22 cellular contexts compared by ENCODE assay signal in the genomic region with DNA sequence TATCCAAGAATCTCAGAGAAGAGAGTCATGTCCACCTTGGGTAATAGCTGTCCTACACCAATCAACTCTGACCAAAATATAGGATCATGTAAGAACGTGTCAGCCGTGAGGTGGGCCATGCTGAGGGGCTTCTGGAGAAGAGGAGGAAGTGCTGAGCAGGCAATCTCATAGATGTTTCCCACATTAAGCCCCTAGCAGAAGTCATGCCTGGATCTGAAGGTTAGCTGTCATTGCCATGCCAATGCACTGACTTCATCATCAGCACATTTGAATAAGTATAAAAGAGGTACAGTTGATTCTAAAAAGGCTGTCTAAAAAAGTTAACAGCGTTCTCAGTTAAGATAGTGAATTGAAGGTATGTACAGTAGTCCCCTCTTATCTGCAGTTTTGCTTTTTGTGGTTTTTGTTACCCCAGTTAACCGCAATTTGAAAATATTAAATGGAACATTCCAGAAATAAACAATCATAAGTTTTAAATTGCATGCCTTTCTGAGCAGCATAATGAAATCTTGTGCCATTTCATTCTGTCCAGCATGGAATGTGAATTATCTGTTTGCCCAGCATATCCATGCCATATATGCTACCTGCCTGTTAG.
DNase-seq lines count a peak whose midpoint lies in the region; ATAC-seq, FAIRE-seq and TF ChIP-seq lines count a peak whose summit lies in the region.
"Had no signal": no experiment of that assay in that cellular context is flagged by ENCODE, and none has a peak within 500 bp of the region (broad histone marks: within the 10 kb centered on the region; RNA-seq: fewer than 3 reads in every experiment).

No MANE protein-coding gene starts in this region.

- dilution Hi-C loops in mammary epithelial cell (cut with HindIII; ENCODE audit: low sequenced_read_pairs) (no loop called here), keratinocyte (cut with MboI; ENCODE audit: extremely low pct_ligation_motif_present, low sequenced_read_pairs) (no loop called here)

- CTCF ChIA-PET in A549 (lab: Yijun Ruan, JAX) (interaction anchor here (3.9 kb wide), 1 partner anchor 116 kb away, joined by 22 read pairs; no protein-coding TSS in a partner anchor), mammary epithelial cell (lab: Charles Lee; ENCODE audit: low non-redundant PET) (interaction anchor here (0.6 kb wide), 1 partner anchor 876 kb away, joined by 3 read pairs; no protein-coding TSS in a partner anchor)

- no TSS peak for BruUV-seq in mammary epithelial cell (replicated peaks; lab: Mats Ljungman, UMichigan)

- H3K4me2 ChIP-seq in A549: no peak overlapping the region
- no peak overlapping the region for H3K4me2 ChIP-seq in GM23248 (ENCODE audit: unreplicated experiment)
- no peak overlapping the region for H3K4me2 ChIP-seq in mammary epithelial cell (ENCODE audit: insufficient read depth, low read depth, low read length)
- H3K4me2 ChIP-seq in keratinocyte (ENCODE audit: control insufficient read depth, extremely low read depth, insufficient read depth, low read depth, low read length): peak overlapping the region; percentile 3
- H3K4me2 ChIP-seq: BLaER1, KMS-11 had no signal

- TF ChIP-seq EP300 in A549 (IDR thresholded peaks at IDR 0.05): no peak

- no peak for TF ChIP-seq RAD21 in A549 (conservative IDR thresholded peaks at IDR 0.05 in 1 of 2, IDR thresholded peaks at IDR 0.05 in 1 of 2)

- H2AFZ ChIP-seq in GM23248 (0 out of 2 replicates have a peak overlapping the region, but pooled peaks have one; percentile 7), mammary epithelial cell (ENCODE audit: low read depth, low read length) (peak overlapping the region; percentile 49), keratinocyte (ENCODE audit: control insufficient read depth, low read length) (peak overlapping the region; percentile 32)

- no peaks in the 10 kb centered on the region for H3K79me2 ChIP-seq in GM23248 (ENCODE audit: insufficient read depth)
- H3K79me2 ChIP-seq in mammary epithelial cell (ENCODE audit: insufficient read depth, low read length): no peaks in the 10 kb centered on the region
- no peaks in the 10 kb centered on the region for H3K79me2 ChIP-seq in keratinocyte (ENCODE audit: control insufficient read depth, insufficient read depth, low read length)

- no peak for TF ChIP-seq CTCF in A549 (IDR thresholded peaks at IDR 0.05)
- TF ChIP-seq CTCF in mammary epithelial cell (conservative IDR thresholded peaks at IDR 0.05 in 1 of 2, IDR thresholded peaks at IDR 0.05 in 1 of 2; ENCODE audit: extremely low read depth in 1 of 2, insufficient read depth in 1 of 2, low read depth in 1 of 2, low read length in 2 of 2): no peak
- no peak for TF ChIP-seq CTCF in keratinocyte (optimal IDR thresholded peaks at IDR 0.05 in 1 of 3, IDR thresholded peaks at IDR 0.05 in 1 of 3, conservative IDR thresholded peaks at IDR 0.05 in 1 of 3; ENCODE audit: extremely low read depth in 1 of 3, insufficient read depth in 2 of 3, low read length in 3 of 3)
- TF ChIP-seq CTCF in heart left ventricle (IDR thresholded peaks at IDR 0.05): no peak

- peaks cover 14% of the 10 kb centered on the region for H3F3A ChIP-seq in GM23248 (ENCODE audit: insufficient read depth)

- peaks cover 20% of the 10 kb centered on the region for H3K9me3 ChIP-seq in A549
- no peaks in the 10 kb centered on the region for H3K9me3 ChIP-seq in GM23248 (ENCODE audit: low read depth)
- no peaks in the 10 kb centered on the region for H3K9me3 ChIP-seq in mammary epithelial cell (replicated peaks; ENCODE audit: insufficient read depth, low read length)
- no peaks in the 10 kb centered on the region for H3K9me3 ChIP-seq in keratinocyte (ENCODE audit: control insufficient read depth, low read depth, low read length)
- H3K9me3 ChIP-seq in heart left ventricle: no peaks in the 10 kb centered on the region
- H3K9me3 ChIP-seq: BLaER1 had no signal

- no peaks in the 10 kb centered on the region for H3K27me3 ChIP-seq in GM23248 (replicated peaks; ENCODE audit: insufficient read depth)
- H3K27me3 ChIP-seq in mammary epithelial cell (ENCODE audit: insufficient read depth, low read length): no peaks in the 10 kb centered on the region
- no peaks in the 10 kb centered on the region for H3K27me3 ChIP-seq in keratinocyte (ENCODE audit: control insufficient read depth, extremely low read depth, insufficient read depth, low read length)
- peaks cover 0 to 18% (median 8%) of the 10 kb centered on the region in 9 donors for H3K27me3 ChIP-seq in heart left ventricle
- H3K27me3 ChIP-seq: BLaER1 had no signal

- no peaks in the 10 kb centered on the region for H3K9me2 ChIP-seq in GM23248 (ENCODE audit: insufficient read depth)

- peaks cover 66% of the 10 kb centered on the region for H3K4me1 ChIP-seq in A549
- peaks cover 36% of the 10 kb centered on the region for H3K4me1 ChIP-seq in GM23248 (ENCODE audit: insufficient read depth)
- H3K4me1 ChIP-seq in mammary epithelial cell (ENCODE audit: insufficient read depth, low read length): peaks cover 21% of the 10 kb centered on the region
- peaks cover 32% of the 10 kb centered on the region for H3K4me1 ChIP-seq in keratinocyte (ENCODE audit: control insufficient read depth, extremely low read depth, insufficient read depth, low read length)
- peaks cover 0 to 6% (median 4%) of the 10 kb centered on the region in 12 donors for H3K4me1 ChIP-seq in heart left ventricle
- H3K4me1 ChIP-seq: BLaER1 had no signal

- FAIRE-seq in A549 (lab: Jason Lieb, UNC) (peak; percentile 85), keratinocyte (lab: Jason Lieb, UNC) (peak; percentile 67), H54 (lab: Jason Lieb, UNC) (no peak)
- FAIRE-seq: A204.1, GM12892, GM18507 had no signal

- in situ Hi-C loops in GM23248 (cut with MboI): no loop called here
- in situ Hi-C loops in mammary epithelial cell (cut with MboI; ENCODE audit: low sequenced_read_pairs in 2 of 2): no loop called here

- H3K27ac ChIP-seq in A549 (peak overlapping the region; percentile 94 to 96), GM23248 (no peak overlapping the region), mammary epithelial cell (ENCODE audit: insufficient read depth, low read depth, low read length) (no peak overlapping the region), keratinocyte (ENCODE audit: control insufficient read depth, insufficient read depth, low read length) (no peak overlapping the region), heart left ventricle (no peak overlapping the region)
- H3K27ac ChIP-seq: BLaER1, KMS-11 had no signal

- H4K20me1 ChIP-seq in GM23248 (ENCODE audit: insufficient read depth) (no peaks in the 10 kb centered on the region), mammary epithelial cell (ENCODE audit: insufficient read depth, low read length) (no peaks in the 10 kb centered on the region), keratinocyte (ENCODE audit: control insufficient read depth, extremely low read depth, insufficient read depth, low read length) (no peaks in the 10 kb centered on the region)
- H4K20me1 ChIP-seq: BLaER1 had no signal

- POLR2A ChIA-PET in A549 (lab: Yijun Ruan, JAX): no interaction called here

- TF ChIP-seq POLR2A in A549 (IDR thresholded peaks at IDR 0.05; ENCODE audit: low read length) (no peak), heart left ventricle (IDR thresholded peaks at IDR 0.05) (no peak), H54 (IDR thresholded peaks at IDR 0.05; ENCODE audit: low read depth, low read length) (no peak)

- intact Hi-C loops in mammary epithelial cell (cut with micrococcal nuclease): no loop called here
- intact Hi-C loops in heart left ventricle (cut with DNase I): no loop called here

- WGBS in A549 (ENCODE audit: missing lambda C conversion rate): 92% methylated on average over 4 of the region's 4 CpGs
- 91 to 93% methylated on average over 4 of the region's 4 CpGs for WGBS in GM23248 (ENCODE audit: low coverage in 1 of 2, low lambda C conversion rate in 2 of 2, missing lambda C conversion rate in 2 of 2), 2 experiments
- 100% methylated on average over 4 of the region's 4 CpGs for WGBS in mammary epithelial cell (ENCODE audit: low coverage, missing lambda C conversion rate)
- WGBS in heart left ventricle, 4 donors: 85 to 93% (median 86%) methylated on average over 4 of the region's 4 CpGs

- no peak for ATAC-seq in A549
- no peak for ATAC-seq in heart left ventricle
- no peak for ATAC-seq in GM21717 (IDR thresholded peaks at IDR 0.05; ENCODE audit: unreplicated experiment)
- ATAC-seq: PC-3 had no signal

- no peak overlapping the region for H3K9ac ChIP-seq in GM23248
- H3K9ac ChIP-seq in mammary epithelial cell (ENCODE audit: insufficient read depth, low read length): no peak overlapping the region
- no peak overlapping the region for H3K9ac ChIP-seq in keratinocyte (ENCODE audit: control insufficient read depth, extremely low read depth, insufficient read depth, low read length)
- H3K9ac ChIP-seq: BLaER1, KMS-11 had no signal

- H3K4me3 ChIP-seq in A549 (no peak overlapping the region), GM23248 (no peak overlapping the region), mammary epithelial cell (replicated peaks in 1 of 3; ENCODE audit: insufficient read depth in 1 of 3, low read depth in 2 of 3, low read length in 3 of 3) (no peak overlapping the region), keratinocyte (ENCODE audit: control insufficient read depth in 2 of 3, extremely low read depth in 1 of 3, insufficient read depth in 2 of 3, low read depth in 1 of 3, low read length in 3 of 3) (no peak overlapping the region), heart left ventricle (no peak overlapping the region)
- H3K4me3 ChIP-seq: BLaER1 had no signal

- H3K9me1 ChIP-seq in keratinocyte (ENCODE audit: control insufficient read depth, extremely low read depth, insufficient read depth, low read length): no peaks in the 10 kb centered on the region

- H3K36me3 ChIP-seq in GM23248 (ENCODE audit: low read depth) (no peaks in the 10 kb centered on the region), mammary epithelial cell (ENCODE audit: insufficient read depth, low read length) (no peaks in the 10 kb centered on the region), keratinocyte (ENCODE audit: control insufficient read depth in 2 of 2, extremely low read depth in 1 of 2, insufficient read depth in 2 of 2, low read length in 2 of 2) (peaks cover 0 to 3% of the 10 kb centered on the region in 2 experiments), heart left ventricle (no peaks in the 10 kb centered on the region)
- H3K36me3 ChIP-seq: BLaER1 had no signal

- no peak for DNase-seq in A549 (ENCODE audit: low read depth in 1 of 2, low spot score in 1 of 2)
- DNase-seq in GM23248: no peak
- no peak for DNase-seq in mammary epithelial cell
- no peak for DNase-seq in keratinocyte (ENCODE audit: low read depth, low spot score)
- no peak for DNase-seq in heart left ventricle
- DNase-seq in amniotic stem cell (lab: John Stamatoyannopoulos, UW): no peak
- DNase-seq in H54 (ENCODE audit: insufficient read length, low spot score): no peak
- DNase-seq: Calu3; CD4-positive, alpha-beta memory T cell; HFFc6; NCI-H1417 treated with DMSO at 0.1 percent for 48 hours; NCI-H187 treated with DMSO at 0.1 percent for 48 hours; NCI-H2227 treated with DMSO at 0.1 percent for 48 hours; PC-3; RPMI8226; SHP77 treated with DMSO at 0.1 percent for 48 hours had no signal

TF ChIP-seq in A549, 52 proteins besides CTCF, POLR2A, EP300 and RAD21 (continues in another document):
- no peak for TF ChIP-seq RARB (CRISPR knock-in tag; IDR thresholded peaks at IDR 0.05)
- TF ChIP-seq KDM5A (IDR thresholded peaks at IDR 0.05): no peak
- TF ChIP-seq CEBPB (IDR thresholded peaks at IDR 0.05): no peak
- TF ChIP-seq MAFK (IDR thresholded peaks at IDR 0.05; ENCODE audit: partially characterized antibody): peak; percentile 76
- no peak for TF ChIP-seq JUN (IDR thresholded peaks at IDR 0.05)

Comparison
In these comparisons a context has a peak if more than half of its experiments do, and no peak if none do; other contexts are left out.
1. H3K27ac ChIP-seq: peak in A549 (2 of 2); none in GM23248 (single experiment), mammary epithelial cell (single experiment), keratinocyte (single experiment) and heart left ventricle (0 of 12).
2. Peak in every context shown above with its lines, with median percentiles within 50 percentile points of each other: H2AFZ ChIP-seq.